ENCODE assay signal across 10 cellular contexts in the genomic region with DNA sequence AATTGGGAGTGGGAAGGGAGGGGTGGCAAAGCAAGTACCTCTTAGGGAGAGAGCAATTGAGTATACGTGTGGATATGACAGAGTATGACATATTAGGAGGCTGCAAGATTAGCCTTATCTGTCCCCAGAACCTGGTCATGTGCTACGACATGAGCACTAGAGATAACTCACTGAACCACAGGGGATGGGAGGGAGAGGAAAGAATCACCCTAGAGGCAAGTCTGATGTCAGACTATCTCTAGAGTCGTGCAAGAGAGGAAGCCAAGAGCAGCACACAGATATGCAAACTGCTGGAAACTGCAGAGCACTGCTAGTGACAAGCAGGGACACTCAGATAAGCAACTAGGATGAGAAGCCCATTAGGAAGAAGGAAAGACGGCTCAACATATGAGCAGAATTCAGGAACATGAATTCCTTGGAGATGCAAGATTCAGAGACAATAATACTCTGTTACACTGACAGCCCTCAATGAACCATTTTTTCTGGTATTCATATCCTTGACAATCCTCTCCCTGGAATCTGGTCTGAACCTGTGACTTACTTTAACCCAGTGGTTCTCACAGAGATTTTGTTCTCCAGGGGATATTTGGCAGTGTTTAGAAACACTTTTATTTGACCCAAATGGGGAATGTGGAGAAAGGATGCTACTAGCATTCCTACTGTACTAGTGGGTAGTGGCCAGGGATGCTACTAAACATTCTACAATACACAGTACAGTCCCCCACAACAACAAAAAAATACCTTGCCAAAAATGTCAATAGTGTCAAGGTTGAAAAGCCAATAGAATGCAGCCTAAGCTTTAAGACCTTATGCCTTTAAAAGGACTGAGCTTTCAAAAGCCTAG.
DNase-seq lines count a peak whose midpoint lies in the region; TF ChIP-seq lines count a peak whose summit lies in the region.
"Had no signal": no experiment of that assay in that cellular context is flagged by ENCODE, and none has a peak within 500 bp of the region (broad histone marks: within the 10 kb centered on the region; RNA-seq: fewer than 3 reads in every experiment).

No MANE protein-coding gene starts in this region.

- WGBS in GM23248 (ENCODE audit: low coverage in 1 of 2, low lambda C conversion rate in 2 of 2, missing lambda C conversion rate in 2 of 2), 2 experiments: 65 to 67% methylated on average over 4 of the region's 4 CpGs
- 31% methylated on average over 4 of the region's 4 CpGs for WGBS in hepatocyte (ENCODE audit: low lambda C conversion rate, missing lambda C conversion rate)

- H3K27me3 ChIP-seq in GM23248 (replicated peaks; ENCODE audit: insufficient read depth) (no peaks in the 10 kb centered on the region), hepatocyte (no peaks in the 10 kb centered on the region), MG63 (no peaks in the 10 kb centered on the region)

- H3K4me3 ChIP-seq in GM23248 (no peak overlapping the region), hepatocyte (no peak overlapping the region), MG63 (no peak overlapping the region)

- no peaks in the 10 kb centered on the region for H3K36me3 ChIP-seq in GM23248 (ENCODE audit: low read depth)
- H3K36me3 ChIP-seq in hepatocyte (replicated peaks; ENCODE audit: insufficient read depth, low read depth): no peaks in the 10 kb centered on the region
- no peaks in the 10 kb centered on the region for H3K36me3 ChIP-seq in MG63

- DNase-seq in GM10266 (ENCODE audit: extremely low spot score) (peak; percentile 16), GM23248 (peak; percentile 27), OCI-M2 (lab: John Stamatoyannopoulos, UW; ENCODE audit: unreplicated experiment) (peak; percentile 83), hepatocyte (ENCODE audit: low spot score) (peak; percentile 62), MG63 (no peak), NCI-H524 treated with DMSO at 0.1 percent for 48 hours (lab: John Stamatoyannopoulos, UW) (no peak), NCI-H526 (lab: John Stamatoyannopoulos, UW) (no peak), AG08396 (ENCODE audit: low spot score) (no peak)
- DNase-seq: activated naive CD4-positive, alpha-beta T cell treated with anti-CD3 and anti-CD28 coated beads for 36 hours; NCI-H146 had no signal

- in situ Hi-C loops in GM23248 (cut with MboI): no loop called here

- H3F3A ChIP-seq in GM23248 (ENCODE audit: insufficient read depth): peaks cover 23% of the 10 kb centered on the region

- H3K9ac ChIP-seq in GM23248: no peak overlapping the region

- H3K9me2 ChIP-seq in GM23248 (ENCODE audit: insufficient read depth) (no peaks in the 10 kb centered on the region), hepatocyte (replicated peaks; ENCODE audit: insufficient read depth) (no peaks in the 10 kb centered on the region)

- H3K27ac ChIP-seq in GM23248 (no peak overlapping the region), hepatocyte (peak overlapping the region; percentile 64)

- H3K79me2 ChIP-seq in GM23248 (ENCODE audit: insufficient read depth): no peaks in the 10 kb centered on the region
- no peaks in the 10 kb centered on the region for H3K79me2 ChIP-seq in hepatocyte

- H3K4me2 ChIP-seq in GM23248 (ENCODE audit: unreplicated experiment): no peak overlapping the region
- H3K4me2 ChIP-seq in hepatocyte: no peak overlapping the region

- H2AFZ ChIP-seq in GM23248: no peak overlapping the region
- no peak overlapping the region for H2AFZ ChIP-seq in hepatocyte

- no peaks in the 10 kb centered on the region for H3K9me3 ChIP-seq in GM23248 (ENCODE audit: low read depth)
- H3K9me3 ChIP-seq in hepatocyte (ENCODE audit: low read depth): no peaks in the 10 kb centered on the region
- H3K9me3 ChIP-seq in MG63: no peaks in the 10 kb centered on the region

- H3K4me1 ChIP-seq in GM23248 (ENCODE audit: insufficient read depth) (peaks cover 35% of the 10 kb centered on the region), hepatocyte (ENCODE audit: insufficient read depth) (peaks cover 5% of the 10 kb centered on the region)

- no peaks in the 10 kb centered on the region for H4K20me1 ChIP-seq in GM23248 (ENCODE audit: insufficient read depth)
- no peaks in the 10 kb centered on the region for H4K20me1 ChIP-seq in hepatocyte (ENCODE audit: insufficient read depth, poor library complexity, severe bottlenecking)

- no peak for TF ChIP-seq CTCF in GM10266 (IDR thresholded peaks at IDR 0.05; ENCODE audit: control insufficient read depth, insufficient read depth, low read depth, missing control alignments)
- TF ChIP-seq CTCF in hepatocyte (IDR thresholded peaks at IDR 0.05; ENCODE audit: poor library complexity): no peak

Comparison
In these comparisons a context has a peak if more than half of its experiments do, and no peak if none do; other contexts are left out.
1. DNase-seq: peak in GM10266 (single experiment), GM23248 (single experiment), OCI-M2 (single experiment) and hepatocyte (single experiment); none in MG63 (single experiment), NCI-H524 treated with DMSO at 0.1 percent for 48 hours (single experiment), NCI-H526 (0 of 2) and AG08396 (single experiment).